In the genomic region with DNA sequence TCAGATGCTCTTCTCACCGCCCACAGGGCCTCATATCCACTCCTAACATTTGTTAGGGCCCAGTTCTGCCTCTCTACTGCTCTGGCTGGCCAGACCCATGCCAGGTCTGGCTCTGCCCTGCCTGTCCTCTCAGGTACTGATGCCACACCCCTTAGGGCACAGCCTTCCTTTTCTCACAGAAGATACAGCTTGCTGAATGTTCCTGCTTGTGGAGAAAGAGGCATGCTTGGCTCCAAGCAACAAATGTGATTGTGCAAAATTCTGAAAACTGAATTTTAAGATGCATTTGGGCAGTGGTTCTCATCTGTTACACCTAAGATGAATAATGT, we compare ENCODE assay signal across 1 cellular context.
TF ChIP-seq lines count a peak whose summit lies in the region.

No MANE protein-coding gene starts in this region.

TF ChIP-seq in HepG2, 621 proteins besides CTCF, POLR2A, EP300 and RAD21 (continued from another document):
- TF ChIP-seq, protein P1, sequence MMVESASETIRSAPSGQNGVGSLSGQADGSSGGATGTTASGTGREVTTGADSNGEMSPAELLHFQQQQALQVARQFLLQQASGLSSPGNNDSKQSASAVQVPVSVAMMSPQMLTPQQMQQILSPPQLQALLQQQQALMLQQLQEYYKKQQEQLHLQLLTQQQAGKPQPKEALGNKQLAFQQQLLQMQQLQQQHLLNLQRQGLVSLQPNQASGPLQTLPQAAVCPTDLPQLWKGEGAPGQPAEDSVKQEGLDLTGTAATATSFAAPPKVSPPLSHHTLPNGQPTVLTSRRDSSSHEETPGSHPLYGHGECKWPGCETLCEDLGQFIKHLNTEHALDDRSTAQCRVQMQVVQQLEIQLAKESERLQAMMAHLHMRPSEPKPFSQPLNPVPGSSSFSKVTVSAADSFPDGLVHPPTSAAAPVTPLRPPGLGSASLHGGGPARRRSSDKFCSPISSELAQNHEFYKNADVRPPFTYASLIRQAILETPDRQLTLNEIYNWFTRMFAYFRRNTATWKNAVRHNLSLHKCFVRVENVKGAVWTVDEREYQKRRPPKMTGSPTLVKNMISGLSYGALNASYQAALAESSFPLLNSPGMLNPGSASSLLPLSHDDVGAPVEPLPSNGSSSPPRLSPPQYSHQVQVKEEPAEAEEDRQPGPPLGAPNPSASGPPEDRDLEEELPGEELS (CRISPR knock-in tag; IDR thresholded peaks at IDR 0.05) = no peak
- TF ChIP-seq ZNF780A (CRISPR knock-in tag; IDR thresholded peaks at IDR 0.05) = no peak
- TF ChIP-seq RAD51 (IDR thresholded peaks at IDR 0.05; ENCODE audit: borderline replicate concordance) = no peak
- TF ChIP-seq RBM22 (optimal IDR thresholded peaks at IDR 0.05; ENCODE audit: low read length) = peak; percentile 12
- no peak for TF ChIP-seq ZSCAN21 (CRISPR knock-in tag; IDR thresholded peaks at IDR 0.05; ENCODE audit: borderline replicate concordance)
